ENCODE assay signal across 24 cellular contexts in the genomic region with DNA sequence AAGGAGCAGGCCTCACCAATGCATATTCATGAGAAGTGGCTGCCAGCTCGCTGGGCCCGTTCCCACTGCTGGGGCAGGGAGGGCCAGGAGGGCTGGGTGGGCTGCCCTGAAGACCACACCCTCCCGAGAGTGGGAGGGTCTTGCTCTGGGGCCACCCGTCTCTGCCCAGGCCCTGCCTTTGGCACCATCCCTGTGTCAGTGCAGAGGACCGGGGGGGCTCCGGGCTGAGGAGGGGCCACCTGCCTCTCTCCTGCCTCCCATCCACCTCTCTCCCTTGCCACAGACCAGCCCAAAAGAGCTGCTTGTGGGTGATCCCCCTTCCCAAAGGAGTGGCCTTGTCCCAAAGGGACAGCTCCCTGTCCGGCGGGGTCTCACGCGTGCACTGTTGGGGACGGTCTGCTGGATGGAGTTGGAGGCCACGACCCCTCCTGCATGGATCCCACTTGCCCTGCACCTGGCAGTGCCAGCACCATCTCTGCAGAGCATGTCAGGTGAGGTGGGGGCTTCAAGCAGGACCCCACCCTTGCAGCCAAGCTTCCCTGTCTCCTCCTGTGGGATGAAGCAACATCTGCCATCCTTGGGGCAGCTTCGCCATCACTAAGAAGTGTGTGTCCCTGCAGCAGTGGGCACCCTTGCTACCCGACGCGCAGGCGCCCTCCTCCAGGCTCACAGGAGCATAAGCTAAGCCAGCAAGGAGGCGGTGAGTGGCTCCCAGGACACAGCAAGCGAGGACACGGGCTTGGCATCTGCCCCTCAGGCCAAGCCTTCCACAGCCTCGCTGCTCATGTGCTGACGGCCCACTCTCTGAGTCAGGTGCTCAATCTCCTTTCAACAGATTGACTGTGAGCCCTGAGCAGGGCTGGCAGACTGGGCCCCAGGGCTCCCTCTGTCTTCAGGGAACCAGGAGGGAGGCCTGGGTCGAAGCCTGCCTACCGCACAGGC.
DNase-seq lines count a peak whose midpoint lies in the region; ATAC-seq, FAIRE-seq and TF ChIP-seq lines count a peak whose summit lies in the region.
"Had no signal": no experiment of that assay in that cellular context is flagged by ENCODE, and none has a peak within 500 bp of the region (broad histone marks: within the 10 kb centered on the region; RNA-seq: fewer than 3 reads in every experiment).

No MANE protein-coding gene starts in this region.

- no peak overlapping the region for H2BK12ac ChIP-seq in H1 (ENCODE audit: low read depth, low read length)

- H2AFZ ChIP-seq in SK-N-SH (ENCODE audit: low read depth) (no peak overlapping the region), H1 (ENCODE audit: low read length) (no peak overlapping the region)

- TF ChIP-seq CTCF in SK-N-SH (IDR thresholded peaks at IDR 0.05): no peak
- TF ChIP-seq CTCF in H1 (IDR thresholded peaks at IDR 0.05; ENCODE audit: control extremely low read depth in 1 of 3, insufficient read depth in 1 of 3, low read depth in 1 of 3, low read length in 3 of 3): no peak
- no peak for TF ChIP-seq CTCF in upper lobe of right lung (IDR thresholded peaks at IDR 0.05)

- no peak for TF ChIP-seq EP300 in SK-N-SH (IDR thresholded peaks at IDR 0.05; ENCODE audit: borderline replicate concordance in 1 of 2, low read depth in 1 of 2, low read length in 1 of 2)
- TF ChIP-seq EP300 in H1 (IDR thresholded peaks at IDR 0.05; ENCODE audit: borderline replicate concordance in 1 of 2, low read depth in 2 of 2, low read length in 2 of 2): no peak

- H3K79me1 ChIP-seq in H1 (ENCODE audit: low read depth, low read length): no peaks in the 10 kb centered on the region

- H3K9me3 ChIP-seq in SK-N-SH (no peaks in the 10 kb centered on the region), H1 (ENCODE audit: insufficient read depth in 2 of 2, low read depth in 1 of 2, low read length in 1 of 2) (no peaks in the 10 kb centered on the region), right cardiac atrium (ENCODE audit: control insufficient read depth, low read length) (no peaks in the 10 kb centered on the region), upper lobe of right lung (no peaks in the 10 kb centered on the region)
- H3K9me3 ChIP-seq: lower lobe of right lung, MG63, mucosa of descending colon, sigmoid colon, SJSA1, suprapubic skin had no signal

- 49% methylated on average over 9 of the region's 24 CpGs for WGBS in SK-N-SH (ENCODE audit: low lambda C conversion rate)
- WGBS in H1 (ENCODE audit: extremely low coverage in 1 of 2, insufficient coverage in 1 of 2, insufficient read length in 1 of 2, insufficient replicate concordance in 2 of 2, low coverage in 1 of 2, low lambda C conversion rate in 2 of 2, missing lambda C conversion rate in 1 of 2), 2 experiments: 91% methylated on average over 18 of the region's 24 CpGs; no CpG with 5 or more reads in 1 of the 2 experiments
- WGBS in right cardiac atrium: 68% methylated on average over 24 of the region's 24 CpGs

- H3K4me2 ChIP-seq in SK-N-SH (no peak overlapping the region), H1 (ENCODE audit: insufficient read depth in 1 of 2, low read depth in 2 of 2, low read length in 2 of 2) (no peak overlapping the region)

- DNase-seq in SK-N-SH (peak; percentile 17), H1 (ENCODE audit: low read depth in 1 of 2, low spot score in 2 of 2) (no peak), right cardiac atrium (peak; percentile 64 to 88 (median 88)), upper lobe of right lung (peak; percentile 53), NCI-H2107 treated with DMSO at 0.1 percent for 48 hours (lab: John Stamatoyannopoulos, UW; ENCODE audit: unreplicated experiment) (no peak)
- DNase-seq: 8988T; activated naive CD4-positive, alpha-beta T cell; activated T-cell treated with anti-CD3 and anti-CD28 coated beads, Interleukin-2, amount 50 U/mL, for 4 hours; CD4-positive, CD25-positive, alpha-beta regulatory T cell; lower lobe of right lung; MG63; mucosa of descending colon; NCI-H1105 treated with DMSO at 0.1 percent for 48 hours; NCI-H2029; NCI-H345; sigmoid colon; stimulated activated CD4-positive, alpha-beta T cell treated with anti-CD3 and anti-CD28 coated beads, Interleukin-4, amount 100 ng/mL, for 4 hours had no signal

- POLR2A ChIA-PET in SK-N-SH (lab: Yijun Ruan, JAX): no interaction called here
- POLR2A ChIA-PET in H1 (lab: Charles Lee; ENCODE audit: partially characterized antibody): no interaction called here

- H3K4me3 ChIP-seq in SK-N-SH (ENCODE audit: low read depth in 2 of 2, low read length in 1 of 2) (no peak overlapping the region), H1 (ENCODE audit: extremely low read depth in 1 of 4, insufficient read depth in 2 of 4, low read depth in 3 of 4, low read length in 4 of 4) (no peak overlapping the region), right cardiac atrium (ENCODE audit: low read length) (no peak overlapping the region), upper lobe of right lung (no peak overlapping the region)
- H3K4me3 ChIP-seq: K562, lower lobe of right lung, MG63, mucosa of descending colon, sigmoid colon, SJSA1, suprapubic skin had no signal

- FAIRE-seq in H1 (lab: Jason Lieb, UNC): no peak
- FAIRE-seq: K562, keratinocyte had no signal

- no peak overlapping the region for H4K91ac ChIP-seq in H1 (replicated peaks; ENCODE audit: insufficient read length, low read length)

- H3K27ac ChIP-seq in SK-N-SH (ENCODE audit: low read depth in 2 of 2, low read length in 1 of 2) (no peak overlapping the region), H1 (ENCODE audit: low read depth, low read length) (no peak overlapping the region), right cardiac atrium (ENCODE audit: low read length) (no peak overlapping the region), upper lobe of right lung (no peak overlapping the region)
- H3K27ac ChIP-seq: lower lobe of right lung, sigmoid colon, SJSA1, suprapubic skin had no signal

- H4K20me1 ChIP-seq in SK-N-SH (ENCODE audit: insufficient read depth) (no peaks in the 10 kb centered on the region), H1 (replicated peaks in 1 of 2; ENCODE audit: control insufficient read depth in 1 of 2, insufficient read depth in 2 of 2, low read length in 2 of 2) (no peaks in the 10 kb centered on the region)

- H3K4me1 ChIP-seq in SK-N-SH (ENCODE audit: control insufficient read depth in 1 of 2, insufficient read depth in 2 of 2, low read depth in 1 of 2, low read length in 1 of 2) (peaks cover 0 to 9% of the 10 kb centered on the region in 2 experiments; a peak in 1 of 4 replicates), H1 (replicated peaks in 1 of 4; ENCODE audit: control insufficient read depth in 3 of 4, insufficient read depth in 4 of 4, low read length in 3 of 4) (peaks cover 0 to 12% (median 7%) of the 10 kb centered on the region in 4 experiments; a peak in 5 of 7 replicates), right cardiac atrium (ENCODE audit: control insufficient read depth, insufficient read depth, low read length) (no peaks in the 10 kb centered on the region), upper lobe of right lung (no peaks in the 10 kb centered on the region)
- H3K4me1 ChIP-seq: lower lobe of right lung, sigmoid colon, SJSA1, suprapubic skin had no signal

- no peaks in the 10 kb centered on the region for H3K9me2 ChIP-seq in SK-N-SH

- H2BK20ac ChIP-seq in H1 (ENCODE audit: low read length): no peak overlapping the region

- H3K27me3 ChIP-seq in SK-N-SH (ENCODE audit: insufficient read depth) (no peaks in the 10 kb centered on the region), H1 (replicated peaks in 1 of 4; ENCODE audit: control insufficient read depth in 3 of 4, extremely low read depth in 1 of 4, insufficient read depth in 3 of 4, low read length in 3 of 4) (no peaks in the 10 kb centered on the region), right cardiac atrium (ENCODE audit: control insufficient read depth, insufficient read depth) (no peaks in the 10 kb centered on the region), upper lobe of right lung (no peaks in the 10 kb centered on the region)
- H3K27me3 ChIP-seq: MG63, sigmoid colon, SJSA1 had no signal

- H3K56ac ChIP-seq in H1 (replicated peaks; ENCODE audit: insufficient read length, low read depth, low read length): no peak overlapping the region

- H3K18ac ChIP-seq in H1 (ENCODE audit: extremely low read depth, low read length): no peak overlapping the region; the same call in 1 of the 2 replicates

- TF ChIP-seq POLR2A in H1 (IDR thresholded peaks at IDR 0.05; ENCODE audit: control extremely low read depth in 1 of 2, low read depth in 2 of 2, low read length in 2 of 2): no peak

- intact Hi-C loops in right cardiac atrium (cut with DNase I): loop anchor here in 1 of 4 donors (10.0 kb wide), 2 partner anchors 62 to 138 kb away; a partner anchor contains a TSS
- intact Hi-C loops in upper lobe of right lung (cut with DNase I): no loop called here

- no peak overlapping the region for H2BK120ac ChIP-seq in H1 (replicated peaks; ENCODE audit: low read depth, low read length)

- H3K79me2 ChIP-seq in SK-N-SH (ENCODE audit: insufficient read depth) (no peaks in the 10 kb centered on the region), H1 (ENCODE audit: control insufficient read depth in 1 of 2, insufficient read depth in 2 of 2, low read length in 2 of 2) (no peaks in the 10 kb centered on the region)

- CTCF ChIA-PET in SK-N-SH (lab: Yijun Ruan, JAX) (interaction anchor here (1.3 kb wide), 1 partner anchor 140 kb away, joined by 3 read pairs; no protein-coding TSS in a partner anchor), H1 (lab: Charles Lee; ENCODE audit: partially characterized antibody) (no interaction called here)

- no peak overlapping the region for H3K14ac ChIP-seq in H1 (ENCODE audit: insufficient read length)

- peak overlapping the region; percentile 72 for H4K8ac ChIP-seq in H1 (ENCODE audit: extremely low read depth, insufficient read depth, low read length)

- no peak for TF ChIP-seq RAD21 in SK-N-SH (IDR thresholded peaks at IDR 0.05; ENCODE audit: low read length)
- no peak for TF ChIP-seq RAD21 in H1 (IDR thresholded peaks at IDR 0.05 in 1 of 2, conservative IDR thresholded peaks at IDR 0.05 in 1 of 2; ENCODE audit: low read depth in 2 of 2, low read length in 2 of 2)

- H2AK5ac ChIP-seq in H1 (ENCODE audit: low read depth, low read length): no peak overlapping the region

- no peak overlapping the region for H2BK5ac ChIP-seq in H1 (ENCODE audit: low read depth, low read length)

- no peak overlapping the region for H3K23ac ChIP-seq in H1 (ENCODE audit: insufficient read length)

- H3K4ac ChIP-seq in H1 (replicated peaks; ENCODE audit: insufficient read length, low read depth, low read length): no peak overlapping the region

- no peaks in the 10 kb centered on the region for H3K23me2 ChIP-seq in H1 (ENCODE audit: low read depth, low read length)

- ATAC-seq in SK-N-SH treated with all-trans-retinoic acid at 6 μM for 48 hours: no peak
- peak; percentile 79 to 86 for ATAC-seq in right cardiac atrium
- no peak for ATAC-seq in upper lobe of right lung
- no peak for ATAC-seq in GM21447 (IDR thresholded peaks at IDR 0.05; ENCODE audit: unreplicated experiment)
- no peak for ATAC-seq in GM18520 (IDR thresholded peaks at IDR 0.05; ENCODE audit: unreplicated experiment)
- ATAC-seq: activated T-cell treated with anti-CD3 and anti-CD28 coated beads, Interleukin-2, amount 50 U/mL, for 4 hours; K562; lower lobe of right lung; mucosa of descending colon had no signal

- H3K9ac ChIP-seq in SK-N-SH: no peak overlapping the region
- no peak overlapping the region for H3K9ac ChIP-seq in H1 (replicated peaks in 1 of 4; ENCODE audit: extremely low read depth in 1 of 4, low read depth in 3 of 4, low read length in 3 of 4)

- no peaks in the 10 kb centered on the region for H3F3A ChIP-seq in SK-N-SH (replicated peaks; ENCODE audit: insufficient read depth)

- H3K36me3 ChIP-seq in SK-N-SH (replicated peaks in 1 of 2; ENCODE audit: control insufficient read depth in 1 of 2, insufficient read depth in 2 of 2, low read length in 1 of 2) (no peaks in the 10 kb centered on the region), H1 (ENCODE audit: control insufficient read depth in 2 of 4, insufficient read depth in 4 of 4, low read length in 3 of 4) (no peaks in the 10 kb centered on the region), upper lobe of right lung (no peaks in the 10 kb centered on the region)
- H3K36me3 ChIP-seq: lower lobe of right lung, MG63, sigmoid colon, SJSA1, suprapubic skin had no signal

- H2BK15ac ChIP-seq in H1 (ENCODE audit: low read length): no peak overlapping the region

- no peak overlapping the region for H4K5ac ChIP-seq in H1 (ENCODE audit: insufficient read length, low read depth, low read length)

Comparison
In these comparisons a context has a peak if more than half of its experiments do, and no peak if none do; other contexts are left out.
1. DNase-seq: peak in SK-N-SH (single experiment), right cardiac atrium (3 of 3) and upper lobe of right lung (single experiment); none in H1 (0 of 2) and NCI-H2107 treated with DMSO at 0.1 percent for 48 hours (single experiment).
2. ATAC-seq: peak in right cardiac atrium (2 of 2); none in SK-N-SH treated with all-trans-retinoic acid at 6 μM for 48 hours (single experiment), upper lobe of right lung (single experiment), GM21447 (single experiment) and GM18520 (single experiment).